ENCODE assay signal across 8 cellular contexts in genomic region chr5:14208071-14209021, GRCh38.
DNase-seq lines count a peak whose midpoint lies in the region; ATAC-seq, FAIRE-seq and TF ChIP-seq lines count a peak whose summit lies in the region.

No MANE protein-coding gene starts in this region.

- TF ChIP-seq EP300 in upper lobe of left lung (IDR thresholded peaks at IDR 0.05), result no peak

- DNase-seq in GM18507 (ENCODE audit: extremely low spot score, insufficient read length, low read depth) (no peak), NCI-H69 (lab: John Stamatoyannopoulos, UW) (peak; percentile 19), fibroblast of the aortic adventitia (ENCODE audit: low read depth) (peak; percentile 88), upper lobe of left lung (no peak), HEK293T (ENCODE audit: extremely low spot score) (no peak), OCI-M2 (lab: John Stamatoyannopoulos, UW; ENCODE audit: unreplicated experiment) (no peak)
- DNase-seq in activated CD8-positive, alpha-beta memory T cell treated with anti-CD3 and anti-CD28 coated beads, Interleukin-2, amount 50 U/mL, for 4 hours, result no peak

- no peaks in the 10 kb centered on the region for H3K9me3 ChIP-seq in upper lobe of left lung

- H3K36me3 ChIP-seq in upper lobe of left lung, result no peaks in the 10 kb centered on the region

- CTCF ChIA-PET in HEK293T (lab: Yijun Ruan, JAX), result no interaction called here

- no peaks in the 10 kb centered on the region for H3K27me3 ChIP-seq in upper lobe of left lung

- ATAC-seq in HG02588 (IDR thresholded peaks at IDR 0.05; ENCODE audit: unreplicated experiment), result peak; percentile 60
- peak; percentile 40 to 60 for ATAC-seq in upper lobe of left lung (ENCODE audit: low FRiP score in 2 of 2)

- H3K4me3 ChIP-seq in fibroblast of the aortic adventitia (ENCODE audit: low read depth, low read length), result peak overlapping the region; percentile 16
- no peak overlapping the region for H3K4me3 ChIP-seq in upper lobe of left lung

- no peak for TF ChIP-seq POLR2A in upper lobe of left lung (IDR thresholded peaks at IDR 0.05)

- TF ChIP-seq CTCF in fibroblast of the aortic adventitia (IDR thresholded peaks at IDR 0.05; ENCODE audit: insufficient read depth, low read length) (no peak), upper lobe of left lung (IDR thresholded peaks at IDR 0.05) (no peak)

- peaks cover 33 to 72% (median 53%) of the 10 kb centered on the region in 4 donors for H3K4me1 ChIP-seq in upper lobe of left lung

- 37 to 42% methylated on average over 8 of the region's 8 CpGs for WGBS in upper lobe of left lung, 2 donors

- FAIRE-seq in GM18507 (lab: Jason Lieb, UNC), result peak; percentile 95

- POLR2A ChIA-PET in HEK293T (lab: Yijun Ruan, JAX), result no interaction called here

- peak overlapping the region in 3 of 4 donors; percentile 7 to 56 (median 37) for H3K27ac ChIP-seq in upper lobe of left lung

TF ChIP-seq in HEK293T, 16 proteins besides CTCF, POLR2A, EP300 and RAD21:
- TF ChIP-seq L3MBTL2 (conservative IDR thresholded peaks at IDR 0.05), result no peak
- no peak for TF ChIP-seq CTBP1 (IDR thresholded peaks at IDR 0.05; ENCODE audit: borderline replicate concordance)
- TF ChIP-seq, protein P1, sequence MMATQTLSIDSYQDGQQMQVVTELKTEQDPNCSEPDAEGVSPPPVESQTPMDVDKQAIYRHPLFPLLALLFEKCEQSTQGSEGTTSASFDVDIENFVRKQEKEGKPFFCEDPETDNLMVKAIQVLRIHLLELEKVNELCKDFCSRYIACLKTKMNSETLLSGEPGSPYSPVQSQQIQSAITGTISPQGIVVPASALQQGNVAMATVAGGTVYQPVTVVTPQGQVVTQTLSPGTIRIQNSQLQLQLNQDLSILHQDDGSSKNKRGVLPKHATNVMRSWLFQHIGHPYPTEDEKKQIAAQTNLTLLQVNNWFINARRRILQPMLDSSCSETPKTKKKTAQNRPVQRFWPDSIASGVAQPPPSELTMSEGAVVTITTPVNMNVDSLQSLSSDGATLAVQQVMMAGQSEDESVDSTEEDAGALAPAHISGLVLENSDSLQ (IDR thresholded peaks at IDR 0.05), result no peak
- TF ChIP-seq BHLHE40 (IDR thresholded peaks at IDR 0.05; ENCODE audit: borderline replicate concordance), result no peak
- no peak for TF ChIP-seq FOXK2 (IDR thresholded peaks at IDR 0.05)
- TF ChIP-seq ARNT (IDR thresholded peaks at IDR 0.05), result no peak
- no peak for TF ChIP-seq FOXM1 (IDR thresholded peaks at IDR 0.05; ENCODE audit: borderline replicate concordance)
- no peak for TF ChIP-seq NFRKB (IDR thresholded peaks at IDR 0.05)
- TF ChIP-seq TARDBP (IDR thresholded peaks at IDR 0.05), result no peak
- no peak for TF ChIP-seq HDGF (IDR thresholded peaks at IDR 0.05; ENCODE audit: borderline replicate concordance)
- no peak for TF ChIP-seq SUZ12 (IDR thresholded peaks at IDR 0.05)
- no peak for TF ChIP-seq FOXA1 (IDR thresholded peaks at IDR 0.05)
- no peak for TF ChIP-seq ELF4 (IDR thresholded peaks at IDR 0.05)
- no peak for TF ChIP-seq LEF1 (IDR thresholded peaks at IDR 0.05; ENCODE audit: borderline replicate concordance)
- no peak for TF ChIP-seq ZNF384 (IDR thresholded peaks at IDR 0.05)
- TF ChIP-seq SP1 (IDR thresholded peaks at IDR 0.05), result no peak

Comparison
In these comparisons a context has a peak if more than half of its experiments do, and no peak if none do; other contexts are left out.
1. DNase-seq: peak in NCI-H69 (single experiment) and fibroblast of the aortic adventitia (single experiment); none in GM18507 (single experiment), upper lobe of left lung (0 of 2), HEK293T (single experiment), activated CD8-positive, alpha-beta memory T cell treated with anti-CD3 and anti-CD28 coated beads, Interleukin-2, amount 50 U/mL, for 4 hours (single experiment) and OCI-M2 (single experiment).